Comparison of ENCODE assay signal across 1 cellular context in the genomic region with DNA sequence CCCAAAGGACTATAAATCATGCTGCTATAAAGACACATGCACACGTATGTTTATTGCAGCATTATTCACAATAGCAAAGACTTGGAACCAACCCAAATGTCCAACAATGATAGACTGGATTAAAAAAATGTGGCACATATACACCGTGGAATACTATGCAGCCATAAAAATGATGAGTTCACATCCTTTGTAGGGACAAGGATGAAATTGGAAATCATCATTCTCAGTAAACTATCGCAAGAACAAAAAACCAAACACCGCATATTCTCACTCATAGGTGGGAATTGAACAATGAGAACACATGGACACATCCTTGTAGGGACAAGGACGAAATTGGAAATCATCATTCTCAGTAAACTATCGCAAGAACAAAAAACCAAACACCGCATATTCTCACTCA. TPM values are rescaled to one million over a fixed set of nuclear protein-coding genes. Genes with fewer than 3 reads are reported as not detected.
"Had no signal": no experiment of that assay in that cellular context is flagged by ENCODE, and none has a peak within 500 bp of the region (broad histone marks: within the 10 kb centered on the region; RNA-seq: fewer than 3 reads in every experiment).

No MANE protein-coding gene starts in this region.

RNA-seq across cellular contexts. Expression of gene NEK2, which starts 49.6 kb away (rescaled TPM):
- total RNA-seq: Right ventricle myocardium superior had no signal
